In the genomic region with DNA sequence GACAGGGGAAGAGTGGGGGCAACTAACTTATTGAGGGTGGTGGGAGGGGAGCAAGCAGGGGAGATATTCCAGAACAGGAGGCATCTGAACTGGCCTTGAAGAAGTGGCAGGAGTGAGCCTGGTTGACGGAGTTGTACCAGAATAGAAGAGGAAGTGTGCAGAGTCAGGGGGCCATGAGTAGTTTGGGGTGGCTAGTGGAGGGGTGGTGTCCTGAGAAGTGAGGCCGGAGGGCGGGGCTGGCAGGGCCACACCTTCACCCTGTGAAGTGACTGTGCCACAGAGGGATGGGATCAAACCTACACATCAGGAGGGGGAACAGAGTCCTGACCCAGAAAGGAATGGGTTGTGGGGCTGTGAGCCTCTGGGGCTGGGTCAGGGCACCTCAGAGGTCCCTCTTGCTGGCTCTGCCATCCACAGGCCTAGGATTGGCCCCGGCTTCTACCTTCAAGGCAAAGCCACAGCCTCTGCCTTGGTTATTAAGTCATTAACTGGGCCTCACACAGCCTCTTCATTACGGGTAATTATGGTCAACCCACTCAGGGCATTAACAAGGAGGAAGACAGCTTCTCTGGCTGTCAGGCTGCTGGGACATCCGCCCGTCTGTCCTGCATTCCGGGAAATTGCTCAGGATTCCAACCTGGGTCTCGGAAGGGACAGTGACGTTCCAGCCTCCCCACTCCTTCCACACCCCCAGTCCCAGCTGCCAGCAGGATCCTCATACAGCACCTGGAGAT, we compare ENCODE assay signal across 24 cellular contexts. TPM values are rescaled to one million over a fixed set of nuclear protein-coding genes. Genes with fewer than 3 reads are reported as not detected.
DNase-seq lines count a peak whose midpoint lies in the region; ATAC-seq and TF ChIP-seq lines count a peak whose summit lies in the region.
"Had no signal": no experiment of that assay in that cellular context is flagged by ENCODE, and none has a peak within 500 bp of the region (broad histone marks: within the 10 kb centered on the region; RNA-seq: fewer than 3 reads in every experiment).

No MANE protein-coding gene starts in this region.

- H3K36me3 ChIP-seq in heart right ventricle (no peaks in the 10 kb centered on the region), right atrium auricular region (no peaks in the 10 kb centered on the region), upper lobe of left lung (no peaks in the 10 kb centered on the region)
- H3K36me3 ChIP-seq: MG63 had no signal

- TF ChIP-seq CTCF in heart right ventricle (IDR thresholded peaks at IDR 0.05) (no peak), right atrium auricular region (IDR thresholded peaks at IDR 0.05) (no peak), dorsolateral prefrontal cortex (IDR thresholded peaks at IDR 0.05 in 54 of 56, conservative IDR thresholded peaks at IDR 0.05 in 2 of 56; ENCODE audit: low read depth in 1 of 56, partially characterized antibody in 56 of 56) (no peak), nephron progenitor cell (IDR thresholded peaks at IDR 0.05) (no peak), upper lobe of left lung (IDR thresholded peaks at IDR 0.05) (no peak)

- H3K4me1 ChIP-seq in heart right ventricle, result peaks cover 15 to 75% (median 55%) of the 10 kb centered on the region in 9 donors
- H3K4me1 ChIP-seq in right atrium auricular region, result peaks cover 0 to 66% of the 10 kb centered on the region in 2 donors
- peaks cover 93 to 97% (median 96%) of the 10 kb centered on the region in 4 donors for H3K4me1 ChIP-seq in upper lobe of left lung

- peaks cover 20% of the 10 kb centered on the region for H3K27me3 Mint-ChIP-seq in nephron progenitor cell (ENCODE audit: low read depth, poor library complexity)
- H3K27me3 Mint-ChIP-seq: activated naive CD8-positive, alpha-beta T cell; CD4-positive, alpha-beta T cell had no signal

- no peaks in the 10 kb centered on the region for H3K9me3 Mint-ChIP-seq in nephron progenitor cell
- H3K9me3 Mint-ChIP-seq: activated T-cell treated with anti-CD3 and anti-CD28 coated beads, Interleukin-2, amount 50 U/mL, for 72 hours; CD4-positive, alpha-beta T cell; immature natural killer cell; neural crest cell; stimulated activated memory B cell treated with anti-CD40 and anti-IgM and Interleukin-4, amounts not matched to agents 10 μg/mL and 1 μg/mL and 100 μg/mL, for 72 hours had no signal

- H3K4me3 ChIP-seq in heart right ventricle (no peak overlapping the region), right atrium auricular region (no peak overlapping the region), dorsolateral prefrontal cortex (peak overlapping the region in 2 of 59 donors; percentile 10 to 13), upper lobe of left lung (no peak overlapping the region)
- H3K4me3 ChIP-seq: MG63 had no signal

- H3K27me3 ChIP-seq in heart right ventricle (no peaks in the 10 kb centered on the region), right atrium auricular region (no peaks in the 10 kb centered on the region), dorsolateral prefrontal cortex (no peaks in the 10 kb centered on the region), upper lobe of left lung (no peaks in the 10 kb centered on the region)
- H3K27me3 ChIP-seq: MG63 had no signal

- ATAC-seq in heart right ventricle, result no peak
- ATAC-seq in upper lobe of left lung (ENCODE audit: low FRiP score in 2 of 2), result no peak
- no peak for ATAC-seq in GM21423 (IDR thresholded peaks at IDR 0.05; ENCODE audit: unreplicated experiment)
- ATAC-seq: activated CD8-positive, alpha-beta T cell treated with anti-CD3 and anti-CD28 coated beads, Interleukin-2, amount 10 ng/mL, durations not matched to agents 7 days and 5 days; activated T-cell treated with anti-CD3 and anti-CD28 coated beads, Interleukin-2, amount 50 U/mL, for 72 hours; esophagus mucosa; stimulated activated memory B cell treated with anti-CD40 and anti-IgM and Interleukin-4, amounts not matched to agents 10 μg/mL and 1 μg/mL and 100 μg/mL, for 72 hours; T-helper 17 cell had no signal

- no peaks in the 10 kb centered on the region for H3K36me3 Mint-ChIP-seq in nephron progenitor cell (ENCODE audit: low read depth)
- H3K36me3 Mint-ChIP-seq: activated naive CD8-positive, alpha-beta T cell; immature natural killer cell; stimulated activated memory B cell treated with anti-CD40 and anti-IgM and Interleukin-4, amounts not matched to agents 10 μg/mL and 1 μg/mL and 100 μg/mL, for 72 hours had no signal

- no peak for TF ChIP-seq POLR2A in upper lobe of left lung (IDR thresholded peaks at IDR 0.05)

- DNase-seq in heart right ventricle (no peak), right atrium auricular region (ENCODE audit: low spot score) (no peak), dorsolateral prefrontal cortex (no peak), nephron progenitor cell (no peak), upper lobe of left lung (peak in 1 of 2 donors; percentile 45), SHP77 (lab: John Stamatoyannopoulos, UW) (no peak)
- DNase-seq in activated naive CD4-positive, alpha-beta T cell treated with Interleukin-2 at 50 U/mL for 16 hours, result no peak
- DNase-seq: activated CD8-positive, alpha-beta T cell treated with anti-CD3 and anti-CD28 coated beads, Interleukin-2, amount 10 ng/mL, durations not matched to agents 7 days and 5 days; activated T-cell treated with anti-CD3 and anti-CD28 coated beads, Interleukin-2, amount 50 U/mL, for 72 hours; CD4-positive, alpha-beta T cell; DMS79; glutamatergic neuron; immature natural killer cell; mesendoderm; MG63; NCI-H1694 treated with DMSO at 0.1 percent for 48 hours; T-helper 17 cell had no signal

- 80 to 87% methylated on average over 10 of the region's 10 CpGs for WGBS in heart right ventricle, 2 donors
- WGBS in upper lobe of left lung, 2 donors, result 72 to 77% methylated on average over 9 to 10 of the region's 10 CpGs

- H3K27ac ChIP-seq in heart right ventricle, result peak overlapping the region in 8 of 10 donors; percentile 65 to 87 (median 78)
- H3K27ac ChIP-seq in right atrium auricular region, result no peak overlapping the region
- peak overlapping the region in 57 of 59 donors; percentile 5 to 88 (median 73) for H3K27ac ChIP-seq in dorsolateral prefrontal cortex
- peak overlapping the region; percentile 26 to 91 (median 80) for H3K27ac ChIP-seq in upper lobe of left lung

- no peak overlapping the region for H3K4me3 Mint-ChIP-seq in nephron progenitor cell
- H3K4me3 Mint-ChIP-seq: activated CD8-positive, alpha-beta T cell treated with anti-CD3 and anti-CD28 coated beads, Interleukin-2, amount 10 ng/mL, durations not matched to agents 7 days and 5 days; activated naive CD8-positive, alpha-beta T cell; activated T-cell treated with anti-CD3 and anti-CD28 coated beads, Interleukin-2, amount 50 U/mL, for 72 hours; CD4-positive, alpha-beta T cell; neural crest cell; stimulated activated memory B cell treated with anti-CD40 and anti-IgM and Interleukin-4, amounts not matched to agents 10 μg/mL and 1 μg/mL and 100 μg/mL, for 72 hours had no signal

- intact Hi-C loops in heart right ventricle (cut with DNase I) (no loop called here), dorsolateral prefrontal cortex (cut with DNase I) (no loop called here)

- TF ChIP-seq EP300 in upper lobe of left lung (IDR thresholded peaks at IDR 0.05), result no peak

- H3K4me1 Mint-ChIP-seq in nephron progenitor cell, result peaks cover 40% of the 10 kb centered on the region
- H3K4me1 Mint-ChIP-seq: neural crest cell had no signal

- peak overlapping the region; percentile 29 for H3K27ac Mint-ChIP-seq in nephron progenitor cell
- H3K27ac Mint-ChIP-seq: activated CD8-positive, alpha-beta T cell treated with anti-CD3 and anti-CD28 coated beads, Interleukin-2, amount 10 ng/mL, durations not matched to agents 7 days and 5 days; activated naive CD8-positive, alpha-beta T cell; activated T-cell treated with anti-CD3 and anti-CD28 coated beads, Interleukin-2, amount 50 U/mL, for 72 hours; CD4-positive, alpha-beta T cell; stimulated activated memory B cell treated with anti-CD40 and anti-IgM and Interleukin-4, amounts not matched to agents 10 μg/mL and 1 μg/mL and 100 μg/mL, for 72 hours; T-helper 17 cell had no signal

- H3K9me3 ChIP-seq in heart right ventricle (no peaks in the 10 kb centered on the region), right atrium auricular region (no peaks in the 10 kb centered on the region), upper lobe of left lung (no peaks in the 10 kb centered on the region)
- H3K9me3 ChIP-seq: MG63 had no signal

RNA-seq across cellular contexts. Expression of gene SPNS2, which starts 12.7 kb away (rescaled TPM):
- total RNA-seq in heart right ventricle, result 10 to 100 TPM in 4 of 10 donors, 1 to 10 TPM in 6; 4.5 to 19.9 (median 8.9) TPM
- 10 to 100 TPM; 22.0 to 27.7 TPM for polyA plus RNA-seq in heart right ventricle
- 10 to 100 TPM in 1 of 2 donors, 1 to 10 TPM in 1; 7.2 to 16.8 TPM for total RNA-seq in right atrium auricular region
- total RNA-seq in dorsolateral prefrontal cortex, result 100 to 1,000 TPM in 4 of 120 experiments, 10 to 100 TPM in 116; 41.1 to 115 (median 69.7) TPM
- 10 to 100 TPM; 41.8 to 89.1 (median 55.2) TPM for total RNA-seq in upper lobe of left lung

RNA-seq across cellular contexts. Expression of gene MYBBP1A, which starts 43.8 kb away (rescaled TPM):
- total RNA-seq in heart right ventricle (10 to 100 TPM; 18.7 to 30.3 (median 21.7) TPM), right atrium auricular region (10 to 100 TPM; 19.6 to 25.8 TPM), dorsolateral prefrontal cortex (100 to 1,000 TPM in 2 of 120 experiments, 10 to 100 TPM in 118; 49.9 to 110 (median 68.5) TPM), upper lobe of left lung (100 to 1,000 TPM in 1 of 6 donors, 10 to 100 TPM in 5; 45.2 to 151 (median 57.3) TPM)
- polyA plus RNA-seq in heart right ventricle, result 10 to 100 TPM; 25.4 to 25.7 TPM

RNA-seq across cellular contexts. Expression of gene GGT6, which starts 49.0 kb away (rescaled TPM):
- total RNA-seq in heart right ventricle, result under 1 TPM in 4 of 10 donors, not detected in 6; 0.08 to 0.19 (median 0.12) TPM
- under 1 TPM; 0.03 to 0.15 TPM for polyA plus RNA-seq in heart right ventricle
- not detected for total RNA-seq in right atrium auricular region
- under 1 TPM in 1 of 120 experiments, not detected in 119; 0.29 TPM for total RNA-seq in dorsolateral prefrontal cortex
- total RNA-seq in upper lobe of left lung, result 10 to 100 TPM in 3 of 6 donors, 1 to 10 TPM in 3; 3.8 to 18.7 (median 9.7) TPM
- total RNA-seq: activated CD8-positive, alpha-beta T cell treated with anti-CD3 and anti-CD28 coated beads, Interleukin-2, amount 10 ng/mL, durations not matched to agents 7 days and 5 days; activated T-cell treated with anti-CD3 and anti-CD28 coated beads, Interleukin-2, amount 50 U/mL, for 72 hours; CD4-positive, alpha-beta T cell; H4; NCI-H460; neural crest cell; T-helper 17 cell had no signal
- polyA plus RNA-seq: immature natural killer cell had no signal

Comparison
In these comparisons a context has a peak if more than half of its experiments do, and no peak if none do; other contexts are left out.
1. H3K27ac ChIP-seq: peak in heart right ventricle (8 of 10), dorsolateral prefrontal cortex (57 of 59) and upper lobe of left lung (4 of 4); none in right atrium auricular region (0 of 2).